In the genomic region with DNA sequence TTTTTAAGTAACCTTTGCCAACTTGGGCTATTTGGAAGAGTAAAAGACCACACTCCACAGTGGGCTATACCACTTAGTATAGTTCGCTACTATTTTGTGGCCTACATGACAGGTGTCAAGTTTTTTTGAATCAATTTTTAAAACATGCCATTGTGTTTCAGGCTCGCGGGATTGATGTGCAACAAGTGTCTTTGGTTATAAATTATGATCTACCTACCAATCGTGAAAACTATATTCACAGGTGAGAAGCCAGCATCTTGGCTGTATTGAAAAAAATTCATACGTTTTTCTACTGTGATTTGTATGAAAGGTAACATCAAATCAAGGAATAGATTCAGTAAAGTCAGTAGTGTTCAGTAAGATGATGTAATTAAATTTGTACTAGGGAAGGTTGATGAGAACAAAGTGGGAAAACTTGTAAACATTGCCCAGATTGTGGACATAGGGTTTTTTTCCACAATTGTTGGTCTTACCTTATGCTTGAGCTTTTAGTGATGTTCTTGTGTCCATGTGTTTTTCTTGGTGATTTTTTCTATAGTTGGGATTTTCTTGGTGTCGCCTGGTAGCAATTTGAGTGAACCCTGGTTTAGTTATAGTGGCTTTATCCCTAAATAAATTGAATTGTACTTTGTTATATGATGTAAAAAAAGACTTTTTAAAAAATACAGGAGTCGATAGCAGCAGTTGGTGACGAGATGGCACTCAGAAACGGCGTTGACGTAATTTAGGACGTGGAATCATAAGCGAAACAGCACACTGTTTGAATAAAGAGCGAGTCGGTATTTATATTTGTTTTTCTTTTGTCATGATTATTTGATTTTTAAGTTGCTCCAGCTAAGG, we compare ENCODE assay signal across 9 cellular contexts. TPM values are rescaled to one million over a fixed set of nuclear protein-coding genes. Genes with fewer than 3 reads are reported as not detected.
DNase-seq lines count a peak whose midpoint lies in the region; ATAC-seq and TF ChIP-seq lines count a peak whose summit lies in the region.
"Had no signal": no experiment of that assay in that cellular context is flagged by ENCODE, and none has a peak within 500 bp of the region (broad histone marks: within the 10 kb centered on the region; RNA-seq: fewer than 3 reads in every experiment).

No MANE protein-coding gene starts in this region.

- H3K9me3 ChIP-seq in CD8-positive, alpha-beta memory T cell (ENCODE audit: low read length): no peaks in the 10 kb centered on the region
- H3K9me3 ChIP-seq in mucosa of stomach (ENCODE audit: control insufficient read depth, low read length) (no peaks in the 10 kb centered on the region), esophagus squamous epithelium (no peaks in the 10 kb centered on the region)

- DNase-seq in CD8-positive, alpha-beta memory T cell: no peak
- DNase-seq in HFF-Myc (ENCODE audit: extremely low read depth, low read depth) (no peak), esophagus squamous epithelium (lab: John Stamatoyannopoulos, UW) (no peak), DMS153 (lab: John Stamatoyannopoulos, UW) (no peak)
- DNase-seq: NCI-H187 treated with DMSO at 0.1 percent for 48 hours had no signal

- no peaks in the 10 kb centered on the region for H3K27me3 ChIP-seq in CD8-positive, alpha-beta memory T cell (ENCODE audit: insufficient read depth, low read length, poor library complexity, severe bottlenecking)
- H3K27me3 ChIP-seq in mucosa of stomach (ENCODE audit: control insufficient read depth, insufficient read depth, low read length) (no peaks in the 10 kb centered on the region), esophagus squamous epithelium (no peaks in the 10 kb centered on the region)

- peak overlapping the region; percentile 4 for H3K4me3 ChIP-seq in CD8-positive, alpha-beta memory T cell (ENCODE audit: low read length)
- H3K4me3 ChIP-seq in HFF-Myc (replicated peaks; ENCODE audit: low read depth, low read length) (peak overlapping the region; percentile 91), mucosa of stomach (ENCODE audit: low read length) (no peak overlapping the region), esophagus squamous epithelium (peak overlapping the region in 1 of 4 donors; percentile 3)

- intact Hi-C loops in esophagus squamous epithelium (cut with DNase I): no loop called here

- H3K27me3 Mint-ChIP-seq in CD8-positive, alpha-beta memory T cell: peaks cover 0 to 8% of the 10 kb centered on the region in 2 donors
- H3K27me3 Mint-ChIP-seq in activated naive CD8-positive, alpha-beta T cell: no peaks in the 10 kb centered on the region

- POLR2A ChIA-PET in CD8-positive, alpha-beta memory T cell (lab: Charles Lee): interaction anchor here (1.3 kb wide), 1 partner anchor 15 kb away, joined by 4 read pairs; no protein-coding TSS in a partner anchor

- peaks cover 47% of the 10 kb centered on the region for H3K4me1 ChIP-seq in CD8-positive, alpha-beta memory T cell (ENCODE audit: insufficient read depth, low read length)
- peaks cover 23% of the 10 kb centered on the region for H3K4me1 ChIP-seq in mucosa of stomach (ENCODE audit: control insufficient read depth, insufficient read depth, low read length)
- H3K4me1 ChIP-seq in esophagus squamous epithelium: peaks cover 22 to 53% (median 33%) of the 10 kb centered on the region in 3 donors

- peak overlapping the region; percentile 15 for H3K9ac ChIP-seq in mucosa of stomach (ENCODE audit: low read length)

- no peak overlapping the region for H3K27ac ChIP-seq in CD8-positive, alpha-beta memory T cell (ENCODE audit: low read depth, low read length)
- H3K27ac ChIP-seq in esophagus squamous epithelium: no peak overlapping the region

- 48 to 50% methylated on average over 15 of the region's 15 CpGs for WGBS in esophagus squamous epithelium, 2 donors

- H3K4me1 Mint-ChIP-seq in CD8-positive, alpha-beta memory T cell: peaks cover 57 to 76% (median 67%) of the 10 kb centered on the region in 3 donors
- peaks cover 34% of the 10 kb centered on the region for H3K4me1 Mint-ChIP-seq in activated naive CD8-positive, alpha-beta T cell (ENCODE audit: low read depth)

- peaks cover 0 to 4% (median 0%) of the 10 kb centered on the region in 5 donors for H3K9me3 Mint-ChIP-seq in CD8-positive, alpha-beta memory T cell
- no peaks in the 10 kb centered on the region for H3K9me3 Mint-ChIP-seq in activated naive CD8-positive, alpha-beta T cell (ENCODE audit: low read depth)

- H3K36me3 ChIP-seq in CD8-positive, alpha-beta memory T cell (ENCODE audit: insufficient read depth, low read length): peaks cover 67% of the 10 kb centered on the region
- H3K36me3 ChIP-seq in mucosa of stomach (ENCODE audit: control insufficient read depth, insufficient read depth, low read length) (peaks cover 24% of the 10 kb centered on the region), esophagus squamous epithelium (peaks cover 0 to 83% (median 40%) of the 10 kb centered on the region in 3 donors)

- CTCF ChIA-PET in CD8-positive, alpha-beta memory T cell (lab: Charles Lee): interaction anchor here (1.2 kb wide), 1 partner anchor 10 kb away, joined by 4 read pairs; no protein-coding TSS in a partner anchor

- ATAC-seq in GM21619 (IDR thresholded peaks at IDR 0.05; ENCODE audit: unreplicated experiment): no peak
- no peak for ATAC-seq in HG02973 (IDR thresholded peaks at IDR 0.05; ENCODE audit: unreplicated experiment)

- peak overlapping the region; percentile 88 to 99 (median 99) for H3K4me3 Mint-ChIP-seq in CD8-positive, alpha-beta memory T cell
- H3K4me3 Mint-ChIP-seq in activated naive CD8-positive, alpha-beta T cell: peak overlapping the region; percentile 99

- no peak for TF ChIP-seq CTCF in HFF-Myc (IDR thresholded peaks at IDR 0.05; ENCODE audit: low read depth, low read length, missing control alignments)
- TF ChIP-seq CTCF in esophagus squamous epithelium (IDR thresholded peaks at IDR 0.05): no peak

- peak overlapping the region; percentile 67 to 100 (median 94) for H3K27ac Mint-ChIP-seq in CD8-positive, alpha-beta memory T cell
- H3K27ac Mint-ChIP-seq in activated naive CD8-positive, alpha-beta T cell: peak overlapping the region; percentile 100

- no peak for TF ChIP-seq POLR2A in esophagus squamous epithelium (IDR thresholded peaks at IDR 0.05)

- peaks cover 47 to 95% (median 55%) of the 10 kb centered on the region in 3 donors for H3K36me3 Mint-ChIP-seq in CD8-positive, alpha-beta memory T cell
- peaks cover 44% of the 10 kb centered on the region for H3K36me3 Mint-ChIP-seq in activated naive CD8-positive, alpha-beta T cell

RNA-seq across cellular contexts. Expression of a gene that starts 4.5 kb away (rescaled TPM):
- total RNA-seq in CD8-positive, alpha-beta memory T cell: 100 to 1,000 TPM; 563 to 564 TPM
- 211 TPM for polyA plus RNA-seq in CD8-positive, alpha-beta memory T cell
- 100 to 1,000 TPM; 172 to 363 (median 205) TPM for total RNA-seq in esophagus squamous epithelium

RNA-seq across cellular contexts. Expression of a gene that starts 18.4 kb away (rescaled TPM):
- total RNA-seq in CD8-positive, alpha-beta memory T cell: 100 to 1,000 TPM; 106 to 110 TPM
- 23.9 TPM for polyA plus RNA-seq in CD8-positive, alpha-beta memory T cell
- total RNA-seq in esophagus squamous epithelium: 10 to 100 TPM in 3 of 4 donors, 1 to 10 TPM in 1; 6.6 to 23.5 (median 15.9) TPM

RNA-seq across cellular contexts. Expression of a gene that starts 54.6 kb away (rescaled TPM):
- total RNA-seq in CD8-positive, alpha-beta memory T cell: not detected
- not detected for polyA plus RNA-seq in CD8-positive, alpha-beta memory T cell
- not detected for total RNA-seq in esophagus squamous epithelium

Comparison
In these comparisons a context has a peak if more than half of its experiments do, and no peak if none do; other contexts are left out.
1. RNA of a gene that starts 18.4 kb away (total RNA-seq): 106 to 110 TPM in CD8-positive, alpha-beta memory T cell; 6.6 to 23.5 TPM in esophagus squamous epithelium; every median in the first group is over 4 times any median in the second.